ENCODE assay signal across 12 cellular contexts in the genomic region with DNA sequence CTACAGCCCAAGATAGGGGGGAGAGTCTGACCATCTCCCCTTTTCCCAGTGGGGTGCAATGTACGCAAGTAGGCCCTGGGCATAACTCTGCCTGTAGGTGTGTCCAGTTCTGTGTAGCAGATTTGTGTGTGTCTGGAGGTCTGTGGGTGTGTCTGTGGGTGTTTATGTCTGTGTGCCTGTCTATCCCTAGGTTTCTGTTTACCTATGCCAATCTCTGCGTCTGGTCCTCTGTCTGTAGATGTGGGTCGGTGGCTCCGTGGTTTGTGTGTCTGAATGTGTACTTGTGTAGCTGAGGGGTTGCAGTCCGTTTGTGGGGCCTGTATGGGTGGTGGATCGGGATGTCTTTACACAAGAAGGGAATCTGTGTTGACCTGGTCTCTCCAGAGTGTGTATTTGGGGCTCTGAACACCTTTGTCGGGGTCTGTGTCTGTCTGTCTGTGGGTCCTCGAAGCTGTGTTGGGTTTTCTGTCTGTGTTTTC. TPM values are rescaled to one million over a fixed set of nuclear protein-coding genes. Genes with fewer than 3 reads are reported as not detected.
DNase-seq lines count a peak whose midpoint lies in the region; ATAC-seq and TF ChIP-seq lines count a peak whose summit lies in the region.
"Had no signal": no experiment of that assay in that cellular context is flagged by ENCODE, and none has a peak within 500 bp of the region (broad histone marks: within the 10 kb centered on the region; RNA-seq: fewer than 3 reads in every experiment).

No MANE protein-coding gene starts in this region.

- RAD21 ChIA-PET in HCT116 (lab: Charles Lee; ENCODE audit: low non-redundant PET in 1 of 2, low total read pairs in 2 of 2, uncharacterized antibody in 2 of 2, unreplicated experiment in 2 of 2) = no interaction called here

- H3K79me2 ChIP-seq in HCT116 (ENCODE audit: insufficient read depth, low read length) = no peaks in the 10 kb centered on the region

- H3K27ac ChIP-seq in BLaER1 = no peak overlapping the region
- peak overlapping the region; percentile 31; the same call in 1 of the 2 replicates for H3K27ac ChIP-seq in HCT116 (ENCODE audit: low read depth, low read length)
- H3K27ac ChIP-seq in heart left ventricle = peak overlapping the region in 1 of 12 donors; percentile 56

- H3K4me3 ChIP-seq in BLaER1 (no peak overlapping the region), HCT116 (replicated peaks in 1 of 2; ENCODE audit: low read depth in 1 of 2, low read length in 2 of 2) (peak overlapping the region in 1 of 2 experiments; percentile 67; a peak in 3 of 4 replicates), heart left ventricle (no peak overlapping the region)

- H3K27me3 ChIP-seq in BLaER1 (no peaks in the 10 kb centered on the region), HCT116 (ENCODE audit: insufficient read depth, low read length) (no peaks in the 10 kb centered on the region), heart left ventricle (no peaks in the 10 kb centered on the region)

- POLR2A ChIA-PET in HCT116 (lab: Charles Lee) = no interaction called here

- H3K4me1 ChIP-seq in BLaER1 (peaks cover 67% of the 10 kb centered on the region), HCT116 (ENCODE audit: control insufficient read depth in 1 of 2, insufficient read depth in 2 of 2, low read length in 2 of 2) (peaks cover 14 to 50% of the 10 kb centered on the region in 2 experiments), heart left ventricle (peaks cover 0 to 28% (median 8%) of the 10 kb centered on the region in 12 donors)

- BruUV-seq in HCT116 (replicated peaks; lab: Mats Ljungman, UMichigan) = TSS peak; percentile 43

- H3K27ac Mint-ChIP-seq in chondrocyte (ENCODE audit: unreplicated experiment) = peak overlapping the region; percentile 50
- H3K27ac Mint-ChIP-seq in nephron = peak overlapping the region; percentile 40 to 67 (median 51)

- H3K4me3 Mint-ChIP-seq in chondrocyte (ENCODE audit: unreplicated experiment) = peak overlapping the region; percentile 34
- peak overlapping the region; percentile 77 to 85 (median 84) for H3K4me3 Mint-ChIP-seq in nephron

- H2AFZ ChIP-seq in HCT116 (ENCODE audit: low read depth, low read length, poor library complexity, severe bottlenecking) = no peak overlapping the region

- intact Hi-C loops in HCT116 (cut with micrococcal nuclease) = no loop called here
- intact Hi-C loops in left colon (cut with DNase I, micrococcal nuclease) = no loop called here
- intact Hi-C loops in heart left ventricle (cut with DNase I) = loop anchor here in 3 of 10 donors (5.0 kb wide), 3 partner anchors 53 to 73 kb away; partner anchors contain the start of gene AGFG2 (in 1 of the 3)

- ATAC-seq in HCT116 (no peak), left colon (no peak), heart left ventricle (no peak)

- H3K36me3 Mint-ChIP-seq in chondrocyte (ENCODE audit: low read depth) = no peaks in the 10 kb centered on the region
- no peaks in the 10 kb centered on the region for H3K36me3 Mint-ChIP-seq in nephron (ENCODE audit: low read depth)

- H3K27me3 Mint-ChIP-seq in chondrocyte (ENCODE audit: low read depth) (no peaks in the 10 kb centered on the region), nephron (ENCODE audit: low read depth) (peaks cover 3% of the 10 kb centered on the region)

- no peaks in the 10 kb centered on the region for H3K9me3 ChIP-seq in BLaER1
- H3K9me3 ChIP-seq in HCT116 (ENCODE audit: control insufficient read depth in 1 of 2, insufficient read depth in 1 of 2, low read depth in 1 of 2, low read length in 2 of 2) = no peaks in the 10 kb centered on the region
- no peaks in the 10 kb centered on the region for H3K9me3 ChIP-seq in heart left ventricle

- no peak for TF ChIP-seq RAD21 in HCT116 (IDR thresholded peaks at IDR 0.05; ENCODE audit: low read depth)

- TF ChIP-seq CTCF in HCT116 (IDR thresholded peaks at IDR 0.05 in 2 of 3, conservative IDR thresholded peaks at IDR 0.05 in 1 of 3; ENCODE audit: borderline replicate concordance in 1 of 3, insufficient read depth in 1 of 3, low read depth in 2 of 3, low read length in 2 of 3) (no peak), chondrocyte (IDR thresholded peaks at IDR 0.05) (no peak), nephron (IDR thresholded peaks at IDR 0.05; ENCODE audit: unreplicated experiment in 3 of 3) (no peak), heart left ventricle (IDR thresholded peaks at IDR 0.05) (no peak)

- 93 to 97% (median 94%) methylated on average over 8 of the region's 8 CpGs for WGBS in heart left ventricle, 4 donors

- H3K4me2 ChIP-seq in BLaER1 = peak overlapping the region; percentile 94; the same call in 1 of the 2 replicates
- peak overlapping the region; percentile 88 for H3K4me2 ChIP-seq in HCT116 (ENCODE audit: low read length)

- DNase-seq in HCT116 (ENCODE audit: low read depth, low spot score) (no peak), chondrocyte (ENCODE audit: low spot score) (no peak), left colon (no peak), HPDE6-E6E7 (ENCODE audit: extremely low spot score) (no peak), AG20443 (ENCODE audit: low spot score) (no peak), heart left ventricle (no peak)
- DNase-seq: left cardiac atrium, NCI-H446 treated with DMSO at 0.1 percent for 48 hours, SW 1271 had no signal

- H3K36me3 ChIP-seq in BLaER1 (no peaks in the 10 kb centered on the region), HCT116 (ENCODE audit: control insufficient read depth in 1 of 2, insufficient read depth in 2 of 2, low read length in 2 of 2) (no peaks in the 10 kb centered on the region), heart left ventricle (no peaks in the 10 kb centered on the region)

- H3K9me3 Mint-ChIP-seq in chondrocyte (ENCODE audit: low read depth) = no peaks in the 10 kb centered on the region
- H3K9me3 Mint-ChIP-seq in nephron = no peaks in the 10 kb centered on the region

- no peaks in the 10 kb centered on the region for H4K20me1 ChIP-seq in BLaER1
- H4K20me1 ChIP-seq in HCT116 (ENCODE audit: insufficient read depth) = no peaks in the 10 kb centered on the region

- CTCF ChIA-PET in HCT116 (lab: Charles Lee) = no interaction called here

- no peaks in the 10 kb centered on the region for H3K9me2 ChIP-seq in HCT116 (ENCODE audit: insufficient read depth)

- TF ChIP-seq POLR2A in HCT116 (IDR thresholded peaks at IDR 0.05; ENCODE audit: borderline replicate concordance, extremely low read depth, insufficient read depth, insufficient read length) (no peak), heart left ventricle (IDR thresholded peaks at IDR 0.05) (no peak)

- H3K9ac ChIP-seq in BLaER1 (no peak overlapping the region), HCT116 (ENCODE audit: low read length) (peak overlapping the region; percentile 56; the same call in 1 of the 2 replicates)

- H3K4me1 Mint-ChIP-seq in chondrocyte (ENCODE audit: low read depth) (peaks cover 10% of the 10 kb centered on the region), nephron (peaks cover 26% of the 10 kb centered on the region)

TF ChIP-seq in HCT116, 20 proteins besides CTCF, POLR2A, EP300 and RAD21:
- TF ChIP-seq SIN3A (IDR thresholded peaks at IDR 0.05; ENCODE audit: low read depth) (no peak), EZH2 (IDR thresholded peaks at IDR 0.05) (no peak), CBX3 (IDR thresholded peaks at IDR 0.05; ENCODE audit: low read depth) (no peak), SP1 (IDR thresholded peaks at IDR 0.05; ENCODE audit: low read depth) (no peak), JUND (IDR thresholded peaks at IDR 0.05) (no peak), SRF (IDR thresholded peaks at IDR 0.05; ENCODE audit: low read depth) (no peak), EGR1 (IDR thresholded peaks at IDR 0.05; ENCODE audit: low read depth) (no peak), MAX (IDR thresholded peaks at IDR 0.05) (no peak), CEBPB (IDR thresholded peaks at IDR 0.05; ENCODE audit: low read depth) (no peak)

RNA-seq across cellular contexts. Expression of gene NYAP1, which starts 0.9 kb away (rescaled TPM):
- total RNA-seq in HCT116 (2021; ENCODE audit: unreplicated experiment) = 6.7 TPM
- polyA plus RNA-seq in HCT116 (2012) = 4.7 and 5.0 TPM in 2 replicates
- total RNA-seq in chondrocyte = 0.77 to 0.95 TPM (median 0.87 TPM) in 3 replicates
- total RNA-seq in left colon = under 1 TPM; 0.27 to 0.47 TPM
- total RNA-seq in heart left ventricle = 1 to 10 TPM in 1 of 9 donors, under 1 TPM in 5, not detected in 3; 0.16 to 1.1 (median 0.35) TPM
- under 1 TPM; 0.42 to 0.50 TPM for polyA plus RNA-seq in heart left ventricle

RNA-seq across cellular contexts. Expression of gene TSC22D4, which starts 5.7 kb away (rescaled TPM):
- total RNA-seq in HCT116 (2021; ENCODE audit: unreplicated experiment) (36.9 TPM), chondrocyte (24.0 to 34.1 TPM (median 33.0 TPM) in 3 replicates), left colon (10 to 100 TPM; 45.9 to 57.2 TPM), heart left ventricle (10 to 100 TPM; 41.8 to 55.5 (median 49.0) TPM)
- 24.9 and 27.4 TPM in 2 replicates for polyA plus RNA-seq in HCT116 (2012)
- 10 to 100 TPM; 42.2 to 47.0 TPM for polyA plus RNA-seq in heart left ventricle

RNA-seq across cellular contexts. Expression of gene SPACDR, which starts 20.6 kb away (rescaled TPM):
- total RNA-seq in HCT116 (2021; ENCODE audit: unreplicated experiment) (1.7 TPM), chondrocyte (0.42 to 0.87 TPM in 2 of 3 replicates, not detected in the other), left colon (under 1 TPM; 0.31 to 0.39 TPM), heart left ventricle (under 1 TPM in 5 of 9 donors, not detected in 4; 0.27 to 0.77 (median 0.39) TPM)
- 1.1 TPM in 2 replicates for polyA plus RNA-seq in HCT116 (2012)
- under 1 TPM; 0.61 to 0.78 TPM for polyA plus RNA-seq in heart left ventricle
- total RNA-seq: skeletal muscle tissue had no signal

RNA-seq across cellular contexts. Expression of gene PPP1R35, which starts 48.4 kb away (rescaled TPM):
- 68.7 TPM for total RNA-seq in HCT116 (2021; ENCODE audit: unreplicated experiment)
- polyA plus RNA-seq in HCT116 (2012) = 59.9 and 65.2 TPM in 2 replicates
- total RNA-seq in chondrocyte = 20.5 to 23.0 TPM (median 21.0 TPM) in 3 replicates
- 10 to 100 TPM; 32.6 to 35.3 TPM for total RNA-seq in left colon
- total RNA-seq in heart left ventricle = 10 to 100 TPM in 8 of 9 donors, 1 to 10 TPM in 1; 9.6 to 26.8 (median 12.4) TPM
- polyA plus RNA-seq in heart left ventricle = 10 to 100 TPM; 17.7 to 28.4 TPM

RNA-seq across cellular contexts. Expression of gene AGFG2, which starts 54.3 kb away (rescaled TPM):
- total RNA-seq in HCT116 (2021; ENCODE audit: unreplicated experiment) = 14.0 TPM
- 7.8 and 9.2 TPM in 2 replicates for polyA plus RNA-seq in HCT116 (2012)
- 7.7 to 8.2 TPM (median 7.8 TPM) in 3 replicates for total RNA-seq in chondrocyte
- total RNA-seq in left colon = 10 to 100 TPM; 65.0 to 75.5 TPM
- 10 to 100 TPM; 24.1 to 36.9 (median 32.8) TPM for total RNA-seq in heart left ventricle
- polyA plus RNA-seq in heart left ventricle = 10 to 100 TPM; 12.5 to 30.8 TPM
